In the genomic region with DNA sequence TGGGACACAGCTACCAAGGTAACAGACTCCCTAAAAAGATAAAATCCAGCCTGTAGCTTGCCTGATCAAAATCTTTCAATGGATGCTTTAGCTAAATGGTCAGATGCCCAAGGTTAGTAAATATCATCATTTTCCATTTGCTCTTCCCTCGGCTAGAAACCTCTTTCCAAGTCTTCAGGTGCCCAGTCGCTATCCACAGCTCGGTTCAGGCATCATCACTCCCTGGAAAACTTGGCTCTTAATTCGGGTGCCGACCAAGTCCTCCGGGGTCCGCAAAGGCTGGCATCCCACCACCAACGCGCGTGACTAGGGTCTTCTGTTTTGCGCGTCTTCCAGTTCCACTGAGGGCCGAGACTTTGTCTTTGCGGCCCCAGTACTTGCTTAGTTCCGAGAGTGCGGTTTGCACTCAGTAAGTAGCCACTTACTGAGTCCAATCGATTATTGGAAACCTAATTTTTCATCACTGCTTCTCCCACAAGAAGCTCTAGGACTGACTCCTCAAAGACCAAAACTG, we compare ENCODE assay signal across 9 cellular contexts. TPM values are rescaled to one million over a fixed set of nuclear protein-coding genes. Genes with fewer than 3 reads are reported as not detected.
A peak's percentile ranks its signal among the peaks of the same experiment; 100 is the strongest.
DNase-seq lines count a peak whose midpoint lies in the region; ATAC-seq and TF ChIP-seq lines count a peak whose summit lies in the region.
"Had no signal": no experiment of that assay in that cellular context is flagged by ENCODE, and none has a peak within 500 bp of the region (broad histone marks: within the 10 kb centered on the region; RNA-seq: fewer than 3 reads in every experiment).

No MANE protein-coding gene starts in this region.

- H3K27ac Mint-ChIP-seq in glutamatergic neuron (ENCODE audit: unreplicated experiment), result peak overlapping the region; percentile 81
- H3K27ac Mint-ChIP-seq in stimulated activated memory B cell treated with anti-CD40 and anti-IgM and Interleukin-4, amounts not matched to agents 10 μg/mL and 1 μg/mL and 100 μg/mL, for 72 hours, result peak overlapping the region; percentile 84

- peak overlapping the region; percentile 88 for H3K4me3 Mint-ChIP-seq in glutamatergic neuron (ENCODE audit: unreplicated experiment)
- H3K4me3 Mint-ChIP-seq in stimulated activated memory B cell treated with anti-CD40 and anti-IgM and Interleukin-4, amounts not matched to agents 10 μg/mL and 1 μg/mL and 100 μg/mL, for 72 hours, result peak overlapping the region; percentile 75

- DNase-seq in DMS53 (lab: John Stamatoyannopoulos, UW) (peak; percentile 63), DMS53 treated with DMSO at 0.1 percent for 48 hours (lab: John Stamatoyannopoulos, UW; ENCODE audit: unreplicated experiment) (no peak), glutamatergic neuron (no peak), GOT3 (lab: John Stamatoyannopoulos, UW) (no peak)

- peaks cover 43% of the 10 kb centered on the region for H3K9me3 Mint-ChIP-seq in glutamatergic neuron (ENCODE audit: unreplicated experiment)
- H3K9me3 Mint-ChIP-seq in stimulated activated memory B cell treated with anti-CD40 and anti-IgM and Interleukin-4, amounts not matched to agents 10 μg/mL and 1 μg/mL and 100 μg/mL, for 72 hours, result no peaks in the 10 kb centered on the region

- H3K4me3 ChIP-seq in WI38 (ENCODE audit: low read depth, low read length), result peak overlapping the region; percentile 64

- peaks cover 4% of the 10 kb centered on the region for H3K4me1 Mint-ChIP-seq in glutamatergic neuron (ENCODE audit: low read depth, unreplicated experiment)
- H3K4me1 Mint-ChIP-seq in stimulated activated memory B cell treated with anti-CD40 and anti-IgM and Interleukin-4, amounts not matched to agents 10 μg/mL and 1 μg/mL and 100 μg/mL, for 72 hours, result peaks cover 38% of the 10 kb centered on the region

- ATAC-seq in stimulated activated memory B cell treated with anti-CD40 and anti-IgM and Interleukin-4, amounts not matched to agents 10 μg/mL and 1 μg/mL and 100 μg/mL, for 72 hours, result no peak
- no peak for ATAC-seq in GM21619 (IDR thresholded peaks at IDR 0.05; ENCODE audit: unreplicated experiment)
- ATAC-seq in GM18861 (IDR thresholded peaks at IDR 0.05; ENCODE audit: unreplicated experiment), result no peak

- H3K36me3 Mint-ChIP-seq in glutamatergic neuron (ENCODE audit: unreplicated experiment), result no peaks in the 10 kb centered on the region
- H3K36me3 Mint-ChIP-seq in stimulated activated memory B cell treated with anti-CD40 and anti-IgM and Interleukin-4, amounts not matched to agents 10 μg/mL and 1 μg/mL and 100 μg/mL, for 72 hours, result no peaks in the 10 kb centered on the region

- peaks cover 39% of the 10 kb centered on the region for H3K27me3 Mint-ChIP-seq in glutamatergic neuron (ENCODE audit: unreplicated experiment)
- peaks cover 10% of the 10 kb centered on the region for H3K27me3 Mint-ChIP-seq in stimulated activated memory B cell treated with anti-CD40 and anti-IgM and Interleukin-4, amounts not matched to agents 10 μg/mL and 1 μg/mL and 100 μg/mL, for 72 hours

- TF ChIP-seq CTCF in WI38 (IDR thresholded peaks at IDR 0.05; ENCODE audit: low read depth, low read length) (no peak), glutamatergic neuron (IDR thresholded peaks at IDR 0.05; ENCODE audit: partially characterized antibody, unreplicated experiment) (no peak)

RNA-seq across cellular contexts. Expression of gene OR4D9, which starts 44.3 kb away (rescaled TPM):
- not detected for total RNA-seq in glutamatergic neuron (ENCODE audit: unreplicated experiment)
- total RNA-seq: dermis microvascular lymphatic vessel endothelial cell had no signal

RNA-seq across cellular contexts. Expression of gene OR4D11, which starts 52.3 kb away (rescaled TPM):
- total RNA-seq in glutamatergic neuron (ENCODE audit: unreplicated experiment), result not detected
- total RNA-seq: dermis microvascular lymphatic vessel endothelial cell had no signal

RNA-seq across cellular contexts. Expression of gene OSBP, which starts 59.9 kb away (rescaled TPM):
- 36.0 TPM for total RNA-seq in glutamatergic neuron (ENCODE audit: unreplicated experiment)
